15 cellular contexts compared by ENCODE assay signal in the genomic region with DNA sequence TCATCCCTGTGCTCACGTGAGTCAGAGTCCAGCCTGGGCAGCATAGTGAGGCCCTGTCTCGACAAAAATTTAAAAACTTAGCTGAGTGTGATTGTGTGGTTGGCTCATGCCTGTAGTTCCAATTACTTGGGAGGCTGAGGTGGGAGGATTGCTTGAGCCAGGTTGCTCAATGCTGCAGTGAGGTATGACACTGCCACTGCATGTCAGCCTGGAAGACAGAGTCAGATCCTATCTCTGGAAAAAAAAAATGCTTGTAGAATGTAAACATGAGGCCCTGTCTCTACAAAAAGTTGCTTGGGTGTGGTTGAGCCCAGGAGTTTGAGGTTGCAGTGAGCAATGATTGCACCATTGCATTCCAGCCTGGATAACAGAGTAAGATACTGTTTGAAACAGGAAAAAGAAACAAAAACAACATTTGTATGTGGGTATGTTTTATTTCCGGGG. TPM values are rescaled to one million over a fixed set of nuclear protein-coding genes. Genes with fewer than 3 reads are reported as not detected.
DNase-seq lines count a peak whose midpoint lies in the region; TF ChIP-seq lines count a peak whose summit lies in the region.
"Had no signal": no experiment of that assay in that cellular context is flagged by ENCODE, and none has a peak within 500 bp of the region (broad histone marks: within the 10 kb centered on the region; RNA-seq: fewer than 3 reads in every experiment).

No MANE protein-coding gene starts in this region.

- H2BK120ac ChIP-seq in trophoblast cell (ENCODE audit: insufficient read depth, low read length, poor library complexity), result no peak overlapping the region

- no peak overlapping the region for H3K27ac Mint-ChIP-seq in activated T-cell treated with anti-CD3 and anti-CD28 coated beads, Interleukin-2, amount 50 U/mL, for 24 hours

- no peak overlapping the region for H3K18ac ChIP-seq in trophoblast cell (ENCODE audit: low read length)

- no peak overlapping the region for H3K4me3 Mint-ChIP-seq in activated T-cell treated with anti-CD3 and anti-CD28 coated beads, Interleukin-2, amount 50 U/mL, for 24 hours
- H3K4me3 Mint-ChIP-seq: naive B cell had no signal

- no peak overlapping the region for H4K8ac ChIP-seq in trophoblast cell (ENCODE audit: low read depth, low read length)

- H3K4me1 Mint-ChIP-seq in activated T-cell treated with anti-CD3 and anti-CD28 coated beads, Interleukin-2, amount 50 U/mL, for 24 hours (ENCODE audit: low read depth), result peaks cover 8% of the 10 kb centered on the region

- H3K4me3 ChIP-seq in epithelial cell of esophagus (ENCODE audit: low read length), result no peak overlapping the region
- H3K4me3 ChIP-seq in trophoblast cell (ENCODE audit: low read depth, low read length), result no peak overlapping the region
- no peak overlapping the region for H3K4me3 ChIP-seq in right atrium auricular region
- no peak overlapping the region for H3K4me3 ChIP-seq in lower leg skin (ENCODE audit: low read depth, poor library complexity, severe bottlenecking)

- H3K27ac ChIP-seq in trophoblast cell (ENCODE audit: low read depth, low read length), result peak overlapping the region; percentile 69
- H3K27ac ChIP-seq in right atrium auricular region, result no peak overlapping the region

- no peak overlapping the region for H2AFZ ChIP-seq in trophoblast cell (ENCODE audit: insufficient read depth, low read length, poor library complexity)

- H3K27me3 Mint-ChIP-seq in activated T-cell treated with anti-CD3 and anti-CD28 coated beads, Interleukin-2, amount 50 U/mL, for 24 hours, result peaks cover 4% of the 10 kb centered on the region

- H4K12ac ChIP-seq in trophoblast cell (ENCODE audit: low read depth, low read length), result no peak overlapping the region

- no peak for TF ChIP-seq POLR2A in lower leg skin (IDR thresholded peaks at IDR 0.05)

- H4K91ac ChIP-seq in trophoblast cell (ENCODE audit: low read depth, low read length), result no peak overlapping the region

- H3K4me1 ChIP-seq in trophoblast cell (ENCODE audit: control insufficient read depth in 1 of 2, insufficient read depth in 2 of 2, low read length in 2 of 2) (peaks cover 0 to 2% of the 10 kb centered on the region in 2 experiments), right atrium auricular region (no peaks in the 10 kb centered on the region)

- no peak for TF ChIP-seq CTCF in epithelial cell of esophagus (IDR thresholded peaks at IDR 0.05; ENCODE audit: insufficient read depth, low read depth, low read length, missing control alignments)
- no peak for TF ChIP-seq CTCF in right atrium auricular region (IDR thresholded peaks at IDR 0.05)
- TF ChIP-seq CTCF in lower leg skin (IDR thresholded peaks at IDR 0.05), result no peak

- no peaks in the 10 kb centered on the region for H3K9me3 Mint-ChIP-seq in activated T-cell treated with anti-CD3 and anti-CD28 coated beads, Interleukin-2, amount 50 U/mL, for 24 hours

- H3K4me2 ChIP-seq in trophoblast cell (ENCODE audit: low read length), result no peak overlapping the region

- no peaks in the 10 kb centered on the region for H3K36me3 ChIP-seq in trophoblast cell (ENCODE audit: control insufficient read depth in 1 of 2, insufficient read depth in 2 of 2, low read length in 2 of 2)
- H3K36me3 ChIP-seq in right atrium auricular region, result no peaks in the 10 kb centered on the region

- H3K14ac ChIP-seq in trophoblast cell (ENCODE audit: low read length), result no peak overlapping the region

- peaks cover 4% of the 10 kb centered on the region for H3K9me3 ChIP-seq in trophoblast cell (ENCODE audit: insufficient read depth, low read depth, low read length)
- no peaks in the 10 kb centered on the region for H3K9me3 ChIP-seq in right atrium auricular region

- no CpG with 5 or more reads among the region's 3 CpGs for WGBS in trophoblast cell (ENCODE audit: extremely low coverage, insufficient coverage, insufficient read length)
- 60 to 71% methylated on average over 3 of the region's 3 CpGs for WGBS in lower leg skin, 2 donors

- DNase-seq in ELR (ENCODE audit: low read depth) (peak; percentile 84), OCI-M1 (lab: John Stamatoyannopoulos, UW) (peak; percentile 52), epithelial cell of esophagus (ENCODE audit: low read depth) (peak; percentile 97), trophoblast cell (peak; percentile 95 to 97), right atrium auricular region (ENCODE audit: low spot score) (no peak), lower leg skin (ENCODE audit: low spot score in 2 of 2) (no peak), NCI-H1105 (lab: John Stamatoyannopoulos, UW) (no peak)
- DNase-seq in activated T-cell treated with anti-CD3 and anti-CD28 coated beads, Interleukin-2, amount 50 U/mL, for 24 hours, result no peak
- DNase-seq: activated naive CD4-positive, alpha-beta T cell treated with anti-CD3 and anti-CD28 coated beads, Interleukin-2, amount 50 U/mL, for 16 hours; cortex of kidney; naive B cell; NCI-H1417; NCI-H524; RPMI8226; substantia nigra had no signal

- no peak overlapping the region for H2BK5ac ChIP-seq in trophoblast cell (ENCODE audit: low read depth, low read length, poor library complexity)

- no peak overlapping the region for H3K23ac ChIP-seq in trophoblast cell (ENCODE audit: low read length)

- H3K79me2 ChIP-seq in trophoblast cell (ENCODE audit: control insufficient read depth, insufficient read depth, low read length, poor library complexity), result no peaks in the 10 kb centered on the region

- no peak overlapping the region for H2BK12ac ChIP-seq in trophoblast cell (ENCODE audit: low read length)

- H3K27me3 ChIP-seq in trophoblast cell (ENCODE audit: insufficient read depth, low read length) (no peaks in the 10 kb centered on the region), right atrium auricular region (no peaks in the 10 kb centered on the region)

- no peak overlapping the region for H3K4ac ChIP-seq in trophoblast cell (ENCODE audit: low read depth, low read length)

- H3K9ac ChIP-seq in trophoblast cell (ENCODE audit: low read length), result no peak overlapping the region

- no peaks in the 10 kb centered on the region for H3K36me3 Mint-ChIP-seq in activated T-cell treated with anti-CD3 and anti-CD28 coated beads, Interleukin-2, amount 50 U/mL, for 24 hours (ENCODE audit: low read depth)

- H3K79me1 ChIP-seq in trophoblast cell (ENCODE audit: low read length), result peaks cover 3% of the 10 kb centered on the region

- no peak overlapping the region for H2AK5ac ChIP-seq in trophoblast cell (ENCODE audit: low read length)

- intact Hi-C loops in lower leg skin (cut with DNase I; ENCODE audit: low total_unique reads), result no loop called here

RNA-seq across cellular contexts. Expression of a gene that starts 11.3 kb away (rescaled TPM):
- 66.0 and 69.7 TPM in 2 replicates for polyA plus RNA-seq in trophoblast cell (2013)
- total RNA-seq in right atrium auricular region, result 10 to 100 TPM; 32.6 to 35.6 TPM
- 100 to 1,000 TPM in 2 of 4 donors, 10 to 100 TPM in 2; 57.1 to 117 (median 88.0) TPM for total RNA-seq in lower leg skin

Comparison
In these comparisons a context has a peak if more than half of its experiments do, and no peak if none do; other contexts are left out.
1. DNase-seq: peak in ELR (single experiment), OCI-M1 (single experiment), epithelial cell of esophagus (single experiment) and trophoblast cell (2 of 2); none in right atrium auricular region (single experiment), lower leg skin (0 of 2), NCI-H1105 (single experiment) and activated T-cell treated with anti-CD3 and anti-CD28 coated beads, Interleukin-2, amount 50 U/mL, for 24 hours (single experiment).